14 cellular contexts compared by ENCODE assay signal in the genomic region with DNA sequence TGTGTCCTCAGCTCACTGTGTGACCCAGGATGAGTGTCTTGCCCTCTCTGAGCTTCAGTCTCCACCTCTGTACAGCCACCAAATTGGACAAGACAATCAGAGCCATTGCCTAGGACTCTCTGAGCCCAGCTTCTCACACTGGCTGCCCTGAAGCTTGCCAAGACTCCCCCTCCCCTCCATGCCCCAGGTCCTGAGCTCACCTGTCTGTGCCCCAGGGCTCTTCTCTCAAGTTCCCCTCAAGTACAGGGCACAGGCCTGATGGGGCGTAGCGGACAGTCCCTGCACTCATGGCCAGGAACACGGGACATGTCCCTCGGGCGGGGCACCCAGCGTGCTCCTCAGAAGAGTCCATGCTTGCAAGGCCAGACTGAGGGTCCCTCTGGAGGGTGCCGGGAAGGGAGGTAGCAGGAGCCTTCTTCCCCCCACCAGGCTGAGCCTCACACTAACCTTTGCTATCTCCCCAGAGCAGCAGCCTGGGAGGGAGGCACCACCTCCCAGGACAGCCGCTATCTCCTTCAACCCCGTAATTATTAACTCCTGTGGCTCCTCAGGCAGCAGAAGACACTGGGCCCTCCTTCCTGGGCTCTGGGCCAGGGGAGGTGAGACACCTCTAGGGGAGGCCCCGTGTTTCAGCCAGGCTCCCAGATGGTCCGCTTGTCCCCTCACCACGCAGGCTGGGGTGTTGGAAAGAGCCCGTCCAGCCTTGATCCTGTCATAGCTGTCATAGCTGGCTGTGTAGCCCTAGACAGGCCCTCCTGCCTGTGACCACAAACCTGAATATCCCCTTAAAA. TPM values are rescaled to one million over a fixed set of nuclear protein-coding genes. Genes with fewer than 3 reads are reported as not detected.
DNase-seq lines count a peak whose midpoint lies in the region; ATAC-seq and TF ChIP-seq lines count a peak whose summit lies in the region.
"Had no signal": no experiment of that assay in that cellular context is flagged by ENCODE, and none has a peak within 500 bp of the region (broad histone marks: within the 10 kb centered on the region; RNA-seq: fewer than 3 reads in every experiment).

No MANE protein-coding gene starts in this region.

- intact Hi-C loops in left ventricle myocardium inferior (cut with micrococcal nuclease) (no loop called here), left cardiac atrium (cut with DNase I) (no loop called here), transverse colon (cut with DNase I; ENCODE audit: low total_unique reads) (no loop called here)

- TF ChIP-seq CTCF in left ventricle myocardium inferior (IDR thresholded peaks at IDR 0.05; ENCODE audit: borderline replicate concordance) (no peak), brain (conservative IDR thresholded peaks at IDR 0.05) (no peak), mesothelial cell of epicardium (IDR thresholded peaks at IDR 0.05; ENCODE audit: unreplicated experiment) (no peak), transverse colon (IDR thresholded peaks at IDR 0.05) (no peak)

- H3K27ac Mint-ChIP-seq in brain (peak overlapping the region in 3 of 5 experiments; percentile 37 to 94 (median 82)), mesothelial cell of epicardium (peak overlapping the region; percentile 72)
- H3K27ac Mint-ChIP-seq: activated CD4-positive, alpha-beta T cell treated with anti-CD3 and anti-CD28 coated beads, Interleukin-2, amount 10 ng/mL, durations not matched to agents 7 days and 5 days had no signal

- in situ Hi-C loops in transverse colon (cut with MboI; ENCODE audit: low pct_ligation_motif_present in 1 of 4, low pct_unique_long_range_greater_than_20kb in 1 of 4, low sequenced_read_pairs in 3 of 4) = no loop called here

- H3K4me3 ChIP-seq in left ventricle myocardium inferior = no peak overlapping the region
- H3K4me3 ChIP-seq in transverse colon = no peak overlapping the region
- H3K4me3 ChIP-seq: SK-N-MC had no signal

- H3K9me3 Mint-ChIP-seq in brain (peaks cover 0 to 3% (median 0%) of the 10 kb centered on the region in 5 experiments), mesothelial cell of epicardium (no peaks in the 10 kb centered on the region)
- H3K9me3 Mint-ChIP-seq: activated CD4-positive, alpha-beta T cell treated with anti-CD3 and anti-CD28 coated beads, Interleukin-2, amount 10 ng/mL, durations not matched to agents 7 days and 5 days had no signal

- DNase-seq in left ventricle myocardium inferior (peak; percentile 15), left cardiac atrium (no peak), mesothelial cell of epicardium (ENCODE audit: low spot score in 2 of 2, unreplicated experiment in 2 of 2) (peak in 1 of 2 experiments; percentile 37), transverse colon (no peak), DMS114 treated with DMSO at 0.1 percent for 48 hours (lab: John Stamatoyannopoulos, UW; ENCODE audit: unreplicated experiment) (no peak), COLO668 (lab: John Stamatoyannopoulos, UW; ENCODE audit: unreplicated experiment) (no peak)
- DNase-seq in activated CD4-positive, alpha-beta T cell treated with anti-CD3 and anti-CD28 coated beads, Interleukin-2, amount 50 U/mL, for 48 hours = no peak
- DNase-seq: activated CD4-positive, alpha-beta T cell treated with anti-CD3 and anti-CD28 coated beads, Interleukin-2, amount 10 ng/mL, durations not matched to agents 7 days and 5 days; activated naive CD4-positive, alpha-beta T cell treated with Interleukin-2 at 50 U/mL for 16 hours; EL; NCI-H526 had no signal

- H3K27ac ChIP-seq in left ventricle myocardium inferior (replicated peaks) (peak overlapping the region; percentile 94), transverse colon (peak overlapping the region; percentile 11 to 72 (median 65))
- H3K27ac ChIP-seq: HL-60, SK-N-MC had no signal

- TF ChIP-seq POLR2A in transverse colon (IDR thresholded peaks at IDR 0.05) = no peak

- H3K4me1 Mint-ChIP-seq in brain = peaks cover 56% of the 10 kb centered on the region
- peaks cover 56% of the 10 kb centered on the region for H3K4me1 Mint-ChIP-seq in mesothelial cell of epicardium

- H3K4me3 Mint-ChIP-seq in brain (peak overlapping the region in 3 of 5 experiments; percentile 27 to 62 (median 32)), mesothelial cell of epicardium (peak overlapping the region; percentile 30)
- H3K4me3 Mint-ChIP-seq: activated CD4-positive, alpha-beta T cell treated with anti-CD3 and anti-CD28 coated beads, Interleukin-2, amount 10 ng/mL, durations not matched to agents 7 days and 5 days had no signal

- H3K9me3 ChIP-seq in left ventricle myocardium inferior (replicated peaks) = no peaks in the 10 kb centered on the region
- H3K9me3 ChIP-seq in transverse colon = no peaks in the 10 kb centered on the region

- H3K36me3 Mint-ChIP-seq in brain (no peaks in the 10 kb centered on the region), mesothelial cell of epicardium (no peaks in the 10 kb centered on the region)

- TF ChIP-seq EP300 in transverse colon (IDR thresholded peaks at IDR 0.05; ENCODE audit: low read depth) = no peak

- H3K27me3 ChIP-seq in left ventricle myocardium inferior (ENCODE audit: low read depth) (peaks cover 10% of the 10 kb centered on the region), transverse colon (peaks cover 55% of the 10 kb centered on the region)

- ATAC-seq in left cardiac atrium = no peak

- peaks cover 72% of the 10 kb centered on the region for H3K4me1 ChIP-seq in left ventricle myocardium inferior
- peaks cover 0 to 37% (median 12%) of the 10 kb centered on the region in 4 donors for H3K4me1 ChIP-seq in transverse colon

- H3K36me3 ChIP-seq in left ventricle myocardium inferior = no peaks in the 10 kb centered on the region
- no peaks in the 10 kb centered on the region for H3K36me3 ChIP-seq in transverse colon

- H3K27me3 Mint-ChIP-seq in brain (peaks cover 53% of the 10 kb centered on the region), mesothelial cell of epicardium (ENCODE audit: low read depth) (peaks cover 42% of the 10 kb centered on the region)

- 45% methylated on average over 10 of the region's 13 CpGs; no CpG with 5 or more reads in 1 of the 2 donors for WGBS in transverse colon (ENCODE audit: low coverage in 1 of 2), 2 donors

RNA-seq across cellular contexts. Expression of gene RAB3IL1, which starts 2.7 kb away (rescaled TPM):
- total RNA-seq in left ventricle myocardium inferior (9.5 TPM), left cardiac atrium (10 to 100 TPM; 17.3 to 21.8 TPM), mesothelial cell of epicardium (10.6 to 12.0 TPM (median 11.9 TPM) in 3 replicates), transverse colon (1 to 10 TPM; 1.2 to 7.6 (median 5.9) TPM)
- polyA plus RNA-seq in brain (ENCODE audit: insufficient read depth, low read depth, low replicate concordance) = 5.9 TPM
- total RNA-seq: activated CD4-positive, alpha-beta T cell treated with anti-CD3 and anti-CD28 coated beads, Interleukin-2, amount 10 ng/mL, durations not matched to agents 7 days and 5 days had no signal

RNA-seq across cellular contexts. Expression of gene FADS3, which starts 28.7 kb away (rescaled TPM):
- total RNA-seq in left ventricle myocardium inferior (65.5 TPM), left cardiac atrium (10 to 100 TPM; 70.5 to 90.6 TPM), mesothelial cell of epicardium (6.1 to 8.9 TPM (median 8.0 TPM) in 3 replicates), transverse colon (10 to 100 TPM; 19.5 to 96.9 (median 31.6) TPM)
- polyA plus RNA-seq in brain (ENCODE audit: insufficient read depth, low read depth, low replicate concordance) = 13.7 TPM

RNA-seq across cellular contexts. Expression of gene BEST1, which starts 30.1 kb away (rescaled TPM):
- total RNA-seq in left ventricle myocardium inferior (0.58 TPM), left cardiac atrium (1 to 10 TPM; 3.4 to 3.9 TPM), mesothelial cell of epicardium (0.64 to 1.1 TPM (median 0.90 TPM) in 3 replicates), transverse colon (1 to 10 TPM in 3 of 4 donors, under 1 TPM in 1; 0.40 to 3.7 (median 2.6) TPM)
- polyA plus RNA-seq in brain (ENCODE audit: insufficient read depth, low read depth, low replicate concordance) = 12.1 TPM
- total RNA-seq: activated CD4-positive, alpha-beta T cell treated with anti-CD3 and anti-CD28 coated beads, Interleukin-2, amount 10 ng/mL, durations not matched to agents 7 days and 5 days had no signal

RNA-seq across cellular contexts. Expression of gene FTH1, which starts 47.4 kb away (rescaled TPM):
- total RNA-seq in left ventricle myocardium inferior (2,346 TPM), left cardiac atrium (1,000 to 10,000 TPM; 2,726 to 3,432 TPM), mesothelial cell of epicardium (1,419 to 1,500 TPM (median 1,460 TPM) in 3 replicates), transverse colon (1,000 to 10,000 TPM; 2,288 to 6,007 (median 4,694) TPM)
- polyA plus RNA-seq in brain (ENCODE audit: insufficient read depth, low read depth, low replicate concordance) = 7,408 TPM
